In the genomic region with DNA sequence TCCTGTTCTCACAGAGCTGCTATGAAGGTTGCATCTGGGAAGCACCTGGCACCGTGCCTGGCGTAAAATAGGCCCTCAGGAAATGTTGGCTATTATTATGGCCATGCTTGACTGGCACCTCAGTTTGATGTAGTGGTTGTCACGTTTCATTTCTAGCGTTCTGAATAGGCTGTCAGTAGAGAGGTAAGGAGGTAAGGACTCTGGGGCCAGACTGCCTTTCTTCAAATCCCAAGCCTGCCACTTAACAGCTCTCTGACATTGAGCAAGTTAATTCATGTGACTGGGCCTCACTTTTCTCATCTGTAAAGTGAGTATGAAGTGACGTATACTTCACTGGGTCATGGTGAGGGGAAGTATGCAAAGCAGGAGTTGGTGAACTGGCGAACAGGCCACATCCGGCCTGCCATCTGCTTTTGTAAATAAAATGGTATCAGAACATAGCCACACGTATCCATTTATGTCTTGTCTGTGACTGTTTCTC, we compare ENCODE assay signal across 9 cellular contexts.
DNase-seq lines count a peak whose midpoint lies in the region; ATAC-seq and TF ChIP-seq lines count a peak whose summit lies in the region.
"Had no signal": no experiment of that assay in that cellular context is flagged by ENCODE, and none has a peak within 500 bp of the region (broad histone marks: within the 10 kb centered on the region; RNA-seq: fewer than 3 reads in every experiment).

No MANE protein-coding gene starts in this region.

- no peaks in the 10 kb centered on the region for H3K36me3 ChIP-seq in CD4-positive, alpha-beta memory T cell (ENCODE audit: insufficient read depth, low read length)
- no peaks in the 10 kb centered on the region for H3K36me3 ChIP-seq in ascending aorta

- H3K4me1 ChIP-seq in CD4-positive, alpha-beta memory T cell (ENCODE audit: insufficient read depth, low read length), result no peaks in the 10 kb centered on the region
- H3K4me1 ChIP-seq in ascending aorta, result peaks cover 0 to 12% of the 10 kb centered on the region in 2 donors

- CTCF ChIA-PET in CD4-positive, alpha-beta memory T cell (lab: Charles Lee; ENCODE audit: partially characterized antibody), result no interaction called here

- H3K27me3 Mint-ChIP-seq in naive B cell, result peaks cover 0 to 10% (median 0%) of the 10 kb centered on the region in 3 donors
- H3K27me3 Mint-ChIP-seq in CD4-positive, alpha-beta memory T cell, result peaks cover 3 to 9% of the 10 kb centered on the region in 2 donors

- H3K4me1 Mint-ChIP-seq in naive B cell, result peaks cover 10 to 31% (median 21%) of the 10 kb centered on the region in 3 donors
- H3K4me1 Mint-ChIP-seq in CD4-positive, alpha-beta memory T cell, result no peaks in the 10 kb centered on the region

- intact Hi-C loops in CD4-positive, alpha-beta memory T cell (cut with micrococcal nuclease), result no loop called here
- intact Hi-C loops in ascending aorta (cut with DNase I), result no loop called here

- H3K9me3 Mint-ChIP-seq in naive B cell, result no peaks in the 10 kb centered on the region
- H3K9me3 Mint-ChIP-seq in CD4-positive, alpha-beta memory T cell, result no peaks in the 10 kb centered on the region

- H3K27ac Mint-ChIP-seq in naive B cell, result peak overlapping the region in 4 of 6 donors; percentile 19 to 84 (median 56)
- H3K27ac Mint-ChIP-seq in CD4-positive, alpha-beta memory T cell, result peak overlapping the region in 1 of 7 donors; percentile 56

- no peak for TF ChIP-seq CTCF in ascending aorta (IDR thresholded peaks at IDR 0.05)

- POLR2A ChIA-PET in CD4-positive, alpha-beta memory T cell (lab: Charles Lee; ENCODE audit: partially characterized antibody), result no interaction called here

- no peak overlapping the region for H3K27ac ChIP-seq in CD4-positive, alpha-beta memory T cell (ENCODE audit: low read depth, low read length)
- no peak overlapping the region for H3K27ac ChIP-seq in ascending aorta

- no peak overlapping the region for H3K4me3 ChIP-seq in CD4-positive, alpha-beta memory T cell (ENCODE audit: low read length in 2 of 2)
- H3K4me3 ChIP-seq in ascending aorta, result no peak overlapping the region
- H3K4me3 ChIP-seq: K562 had no signal

- H3K9me3 ChIP-seq in CD4-positive, alpha-beta memory T cell (ENCODE audit: control insufficient read depth in 1 of 2, low read length in 2 of 2), result no peaks in the 10 kb centered on the region
- H3K9me3 ChIP-seq in ascending aorta, result no peaks in the 10 kb centered on the region

- ATAC-seq in GM18907 (IDR thresholded peaks at IDR 0.05; ENCODE audit: unreplicated experiment) (peak; percentile 79), HG02852 (IDR thresholded peaks at IDR 0.05; ENCODE audit: unreplicated experiment) (peak; percentile 79), naive B cell (ENCODE audit: low read depth in 2 of 2) (peak; percentile 76 to 83)
- ATAC-seq: K562 had no signal

- DNase-seq in NCI-H345 treated with DMSO at 0.1 percent for 48 hours (lab: John Stamatoyannopoulos, UW; ENCODE audit: unreplicated experiment), result peak; percentile 94
- DNase-seq in naive B cell, result peak; percentile 7
- DNase-seq in CD4-positive, alpha-beta memory T cell, result no peak
- no peak for DNase-seq in cortex of kidney (lab: John Stamatoyannopoulos, UW)
- DNase-seq in COLO829 (ENCODE audit: low spot score), result no peak
- DNase-seq in ascending aorta (ENCODE audit: low spot score in 2 of 2), result no peak

- H3K4me3 Mint-ChIP-seq in naive B cell, result peak overlapping the region in 3 of 8 donors; percentile 12 to 52 (median 19)
- H3K4me3 Mint-ChIP-seq in CD4-positive, alpha-beta memory T cell, result no peak overlapping the region

- no peaks in the 10 kb centered on the region for H3K27me3 ChIP-seq in CD4-positive, alpha-beta memory T cell (ENCODE audit: insufficient read depth, low read length)
- no peaks in the 10 kb centered on the region for H3K27me3 ChIP-seq in ascending aorta

- no peaks in the 10 kb centered on the region for H3K36me3 Mint-ChIP-seq in naive B cell
- no peaks in the 10 kb centered on the region for H3K36me3 Mint-ChIP-seq in CD4-positive, alpha-beta memory T cell

Comparison
In these comparisons a context has a peak if more than half of its experiments do, and no peak if none do; other contexts are left out.
1. DNase-seq: peak in NCI-H345 treated with DMSO at 0.1 percent for 48 hours (single experiment) and naive B cell (single experiment); none in CD4-positive, alpha-beta memory T cell (0 of 5), cortex of kidney (single experiment), COLO829 (single experiment) and ascending aorta (0 of 2).
2. Peak in every context shown above with its lines, with median percentiles within 50 percentile points of each other: ATAC-seq.